In the genomic region with DNA sequence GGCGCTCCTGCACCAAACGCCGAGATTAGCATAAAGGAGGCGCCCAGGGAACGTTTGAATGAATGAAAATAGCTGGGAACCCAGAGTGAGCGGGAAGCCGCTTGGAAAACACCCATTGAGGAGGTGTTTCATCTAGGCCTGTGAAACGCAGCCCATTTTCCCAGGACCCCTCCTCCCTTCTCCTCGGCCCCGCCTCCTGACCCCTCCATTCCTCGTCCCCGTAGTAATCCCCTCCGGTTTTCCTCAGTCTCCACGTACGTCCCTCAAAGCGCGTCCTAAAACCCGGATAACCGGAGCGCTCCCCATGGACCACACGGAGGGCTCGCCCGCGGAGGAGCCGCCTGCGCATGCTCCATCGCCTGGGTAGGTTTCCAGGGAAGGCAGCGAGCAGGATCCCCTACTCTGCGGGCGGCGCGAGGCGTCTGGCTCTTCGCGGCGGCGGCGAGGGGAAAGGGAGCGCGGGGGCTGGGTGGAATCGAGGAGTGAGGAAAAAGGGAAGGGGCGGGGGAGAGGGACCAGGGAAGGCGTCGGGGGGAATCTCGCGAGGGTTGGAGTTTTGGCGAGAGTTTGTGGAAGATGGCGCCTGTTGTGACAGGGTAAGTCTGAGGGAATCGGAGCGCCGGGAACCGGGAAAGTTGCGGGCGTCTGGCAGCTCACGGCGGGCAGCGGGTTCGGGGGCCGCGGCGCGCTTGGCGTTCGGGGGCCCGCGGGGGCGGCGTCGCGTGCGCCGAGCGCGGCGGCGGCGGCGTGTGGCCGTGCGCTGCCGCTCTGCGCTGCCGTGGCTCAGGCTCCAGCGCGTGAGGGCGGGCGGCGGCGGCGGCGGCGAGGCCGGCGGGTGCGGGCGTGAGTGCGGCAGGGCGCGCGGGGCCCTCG, we compare ENCODE assay signal across 8 cellular contexts. TPM values are rescaled to one million over a fixed set of nuclear protein-coding genes. Genes with fewer than 3 reads are reported as not detected.
DNase-seq lines count a peak whose midpoint lies in the region; ATAC-seq and TF ChIP-seq lines count a peak whose summit lies in the region.

A gene (plus strand): TSS at position 562 of the 873 bp plus-strand sequence. CDS start 15 bp downstream, at position 577.

- H3K9me3 Mint-ChIP-seq in CD8-positive, alpha-beta memory T cell: peaks cover 0 to 6% (median 2%) of the 10 kb centered on the region in 5 donors

- BruUV-seq in PC-3 (replicated peaks; lab: Mats Ljungman, UMichigan): no TSS peak

- peak; percentile 83 to 93 (median 84) for DNase-seq in CD8-positive, alpha-beta memory T cell
- peak; percentile 83 for DNase-seq in Jurkat, Clone E6-1 (ENCODE audit: low read depth, low spot score)
- DNase-seq in PC-3 (peak; percentile 92), activated T-cell treated with anti-CD3 and anti-CD28 coated beads for 4 hours (peak; percentile 79), epithelial cell of esophagus (ENCODE audit: low read depth) (peak; percentile 98)
- peak; percentile 71 to 79 for DNase-seq in stimulated activated CD8-positive, alpha-beta memory T cell treated with anti-CD3 and anti-CD28 coated beads, Interleukin-2, amount 100 ng/mL, for 48 hours (ENCODE audit: low read depth in 2 of 2)

- no peaks in the 10 kb centered on the region for H3F3A ChIP-seq in PC-3 (ENCODE audit: low read length, unreplicated experiment)

- H4K20me1 ChIP-seq in PC-3 (ENCODE audit: low read length): peaks cover 35% of the 10 kb centered on the region

- no peaks in the 10 kb centered on the region for H3K9me3 ChIP-seq in CD8-positive, alpha-beta memory T cell (ENCODE audit: low read length)
- no peaks in the 10 kb centered on the region for H3K9me3 ChIP-seq in PC-3 (ENCODE audit: low read length)
- no peaks in the 10 kb centered on the region for H3K9me3 ChIP-seq in mononuclear cell (ENCODE audit: low read depth, low read length)

- peak within 1 kb of the TSS; percentile 90 for H3K4me2 ChIP-seq in PC-3 (ENCODE audit: low read length)

- POLR2A ChIA-PET in CD8-positive, alpha-beta memory T cell (lab: Charles Lee): interaction anchor here (0.5 to 2.3 kb wide), 8 partner anchors 9 to 407 kb away, joined by 3 to 10 read pairs (median 4); a partner anchor contains a TSS
- POLR2A ChIA-PET in PC-3 (lab: Charles Lee; ENCODE audit: unreplicated experiment): no interaction called here

- no peaks in the 10 kb centered on the region for H3K27me3 ChIP-seq in CD8-positive, alpha-beta memory T cell (ENCODE audit: insufficient read depth, low read length, poor library complexity, severe bottlenecking)
- no peaks in the 10 kb centered on the region for H3K27me3 ChIP-seq in PC-3 (ENCODE audit: low read length)
- H3K27me3 ChIP-seq in mononuclear cell (ENCODE audit: insufficient read depth, low read length): no peaks in the 10 kb centered on the region

- intact Hi-C loops in PC-3 (cut with micrococcal nuclease): loop anchor here (1.0 to 5.0 kb wide), 3 partner anchors 82 to 258 kb away; no protein-coding TSS in a partner anchor

- ATAC-seq in GM21390 (IDR thresholded peaks at IDR 0.05; ENCODE audit: unreplicated experiment) (peak; percentile 25), PC-3 (peak; percentile 42)

- no peak for TF ChIP-seq CTCF in PC-3 (conservative IDR thresholded peaks at IDR 0.05; ENCODE audit: low read depth, low read length)
- TF ChIP-seq CTCF in epithelial cell of esophagus (IDR thresholded peaks at IDR 0.05; ENCODE audit: insufficient read depth, low read depth, low read length, missing control alignments): no peak

- CTCF ChIA-PET in CD8-positive, alpha-beta memory T cell (lab: Charles Lee): interaction anchor here (1.0 to 2.4 kb wide), 3 partner anchors 10 to 465 kb away, joined by 4 to 15 read pairs (median 9); no protein-coding TSS in a partner anchor
- CTCF ChIA-PET in PC-3 (lab: Charles Lee): no interaction called here

- H3K4me3 Mint-ChIP-seq in CD8-positive, alpha-beta memory T cell: peak within 1 kb of the TSS; percentile 92 to 100 (median 98)

- peak within 1 kb of the TSS; percentile 89 for H3K9ac ChIP-seq in PC-3 (ENCODE audit: low read length)

- peaks cover 0 to 17% (median 0%) of the 10 kb centered on the region in 3 donors for H3K36me3 Mint-ChIP-seq in CD8-positive, alpha-beta memory T cell

- H3K4me1 Mint-ChIP-seq in CD8-positive, alpha-beta memory T cell: peaks cover 40 to 50% (median 45%) of the 10 kb centered on the region in 3 donors

- H3K36me3 ChIP-seq in CD8-positive, alpha-beta memory T cell (ENCODE audit: insufficient read depth, low read length): no peaks in the 10 kb centered on the region
- H3K36me3 ChIP-seq in PC-3 (ENCODE audit: low read depth, low read length): no peaks in the 10 kb centered on the region; the same call in 1 of the 2 replicates

- H3K4me3 ChIP-seq in CD8-positive, alpha-beta memory T cell (ENCODE audit: low read length): peak within 1 kb of the TSS; percentile 98
- H3K4me3 ChIP-seq in Jurkat, Clone E6-1 (ENCODE audit: low read length): peak within 1 kb of the TSS; percentile 90
- peak within 1 kb of the TSS; percentile 80 for H3K4me3 ChIP-seq in PC-3 (ENCODE audit: low read length)
- H3K4me3 ChIP-seq in epithelial cell of esophagus (ENCODE audit: low read length): peak within 1 kb of the TSS; percentile 90
- peak within 1 kb of the TSS; percentile 90 for H3K4me3 ChIP-seq in mononuclear cell (ENCODE audit: low read length)

- H3K27ac ChIP-seq in CD8-positive, alpha-beta memory T cell (ENCODE audit: low read depth, low read length): peak within 1 kb of the TSS; percentile 89
- H3K27ac ChIP-seq in PC-3 (ENCODE audit: low read length): peak within 1 kb of the TSS; percentile 92

- peak within 1 kb of the TSS; percentile 98 to 100 (median 99) for H3K27ac Mint-ChIP-seq in CD8-positive, alpha-beta memory T cell

- H3K4me1 ChIP-seq in CD8-positive, alpha-beta memory T cell (ENCODE audit: insufficient read depth, low read length): peaks cover 17% of the 10 kb centered on the region
- peaks cover 23% of the 10 kb centered on the region for H3K4me1 ChIP-seq in PC-3 (ENCODE audit: insufficient read depth, low read length)
- H3K4me1 ChIP-seq in mononuclear cell (ENCODE audit: insufficient read depth, low read length): peaks cover 43% of the 10 kb centered on the region

- peaks cover 45% of the 10 kb centered on the region for H3K79me2 ChIP-seq in PC-3 (ENCODE audit: low read length)

- peak within 1 kb of the TSS; percentile 65 for H2AFZ ChIP-seq in PC-3 (ENCODE audit: low read length)

- no peaks in the 10 kb centered on the region for H3K9me2 ChIP-seq in PC-3 (replicated peaks; ENCODE audit: low read length)

- H3K27me3 Mint-ChIP-seq in CD8-positive, alpha-beta memory T cell: peaks cover 0 to 4% of the 10 kb centered on the region in 2 donors

RNA-seq across cellular contexts. Expression of the gene that starts here (rescaled TPM):
- 100 to 1,000 TPM; 199 to 201 TPM for total RNA-seq in CD8-positive, alpha-beta memory T cell
- polyA plus RNA-seq in CD8-positive, alpha-beta memory T cell: 94.0 TPM
- polyA plus RNA-seq in Jurkat, Clone E6-1 (2012; ENCODE audit: insufficient read depth, insufficient read length): 27.6 TPM
- total RNA-seq in PC-3 (2014; rRNA removed) (31.5 and 39.1 TPM in 2 replicates), mononuclear cell (156 TPM)

Comparison
In these comparisons a context has a peak if more than half of its experiments do, and no peak if none do; other contexts are left out.
1. Peak in every context shown above with its lines: DNase-seq, ATAC-seq, H3K4me3 ChIP-seq and H3K27ac ChIP-seq.